In the genomic region with DNA sequence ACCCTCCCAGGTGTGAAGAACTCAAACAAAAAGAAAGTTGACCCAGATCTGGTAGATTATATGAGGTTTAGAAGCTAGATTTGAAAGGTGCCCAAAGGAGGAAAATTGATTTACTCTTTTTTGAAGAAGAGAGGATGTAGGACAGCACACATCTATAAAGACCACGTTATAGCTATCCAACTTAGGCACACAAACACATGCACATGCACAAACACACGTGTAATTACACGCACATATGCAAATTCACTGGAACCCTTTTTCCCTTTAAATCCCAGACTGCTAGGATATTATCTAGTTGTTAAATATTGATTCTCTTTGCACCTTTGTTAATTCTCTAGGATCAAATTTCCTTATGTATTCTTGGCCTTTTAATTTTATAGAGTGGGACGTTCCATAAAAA, we compare ENCODE assay signal across 8 cellular contexts.
"Had no signal": no experiment of that assay in that cellular context is flagged by ENCODE, and none has a peak within 500 bp of the region (broad histone marks: within the 10 kb centered on the region; RNA-seq: fewer than 3 reads in every experiment).

No MANE protein-coding gene starts in this region.

- FAIRE-seq: G401.6, GM12878, GM12891, GM12892, GM18507, GM19239 had no signal

- DNase-seq: GDM1, GF-D8 had no signal

- H3K4me3 ChIP-seq: GM12878 had no signal

- ATAC-seq: GM12878 had no signal
